Comparison of ENCODE assay signal across 12 cellular contexts in genomic region chr1:160707171-160708109, GRCh38. TPM values are rescaled to one million over a fixed set of nuclear protein-coding genes. Genes with fewer than 3 reads are reported as not detected.
DNase-seq lines count a peak whose midpoint lies in the region; ATAC-seq, FAIRE-seq and TF ChIP-seq lines count a peak whose summit lies in the region.
"Had no signal": no experiment of that assay in that cellular context is flagged by ENCODE, and none has a peak within 500 bp of the region (broad histone marks: within the 10 kb centered on the region; RNA-seq: fewer than 3 reads in every experiment).

No MANE protein-coding gene starts in this region.

- ATAC-seq in right lobe of liver (peak in 3 of 4 donors; percentile 12 to 25 (median 16)), GM19351 (IDR thresholded peaks at IDR 0.05; ENCODE audit: unreplicated experiment) (no peak)

- no peak overlapping the region for H2BK15ac ChIP-seq in neuronal stem cell (ENCODE audit: low read length)

- H3K4me1 ChIP-seq in OCI-LY1 (ENCODE audit: insufficient read depth, low read length, severe bottlenecking) = peaks cover 87% of the 10 kb centered on the region
- no peaks in the 10 kb centered on the region for H3K4me1 ChIP-seq in right lobe of liver
- H3K4me1 ChIP-seq in neuronal stem cell (ENCODE audit: control insufficient read depth in 2 of 2, insufficient read depth in 1 of 2, low read depth in 1 of 2, low read length in 2 of 2) = peaks cover 0 to 1% of the 10 kb centered on the region in 2 donors

- H3K36me3 ChIP-seq in OCI-LY1 (ENCODE audit: insufficient read depth, low read length) = peaks cover 22% of the 10 kb centered on the region; the same call in 1 of the 2 replicates
- H3K36me3 ChIP-seq in right lobe of liver = no peaks in the 10 kb centered on the region
- no peaks in the 10 kb centered on the region for H3K36me3 ChIP-seq in neuronal stem cell (replicated peaks in 1 of 2; ENCODE audit: control insufficient read depth in 2 of 2, insufficient read depth in 2 of 2, low read length in 2 of 2)
- H3K36me3 ChIP-seq: heart left ventricle had no signal

- H4K8ac ChIP-seq in neuronal stem cell (ENCODE audit: low read depth, low read length) = no peak overlapping the region

- intact Hi-C loops in right lobe of liver (cut with DNase I) = no loop called here

- no peaks in the 10 kb centered on the region for H4K20me1 ChIP-seq in OCI-LY1 (ENCODE audit: insufficient read depth, low read length)

- FAIRE-seq in GM12892 (lab: Jason Lieb, UNC) (peak; percentile 98), urothelium cell line (lab: Jason Lieb, UNC) (no peak)
- FAIRE-seq: astrocyte had no signal

- H3K23ac ChIP-seq in neuronal stem cell (ENCODE audit: low read depth, low read length, poor library complexity) = no peak overlapping the region

- H3K79me1 ChIP-seq in neuronal stem cell (ENCODE audit: low read depth, low read length) = no peaks in the 10 kb centered on the region

- H2BK12ac ChIP-seq in neuronal stem cell (ENCODE audit: low read length) = no peak overlapping the region

- TF ChIP-seq CTCF in OCI-LY1 (IDR thresholded peaks at IDR 0.05; ENCODE audit: low read length) = no peak
- no peak for TF ChIP-seq CTCF in right lobe of liver (IDR thresholded peaks at IDR 0.05)

- H3K27ac ChIP-seq in OCI-LY1 (ENCODE audit: low read depth, low read length, poor library complexity, severe bottlenecking) (peak overlapping the region; percentile 93), right lobe of liver (peak overlapping the region in 1 of 3 donors; percentile 33), neuronal stem cell (replicated peaks; ENCODE audit: low read length) (no peak overlapping the region)

- no peak overlapping the region for H2BK120ac ChIP-seq in neuronal stem cell (ENCODE audit: low read depth, low read length)

- peaks cover 72% of the 10 kb centered on the region for H3K79me2 ChIP-seq in OCI-LY1 (ENCODE audit: insufficient read depth, low read length)

- no peak overlapping the region for H2AK5ac ChIP-seq in neuronal stem cell (ENCODE audit: low read depth, low read length)

- H3K4me2 ChIP-seq in OCI-LY1 (ENCODE audit: low read length) (peak overlapping the region; percentile 90), neuronal stem cell (ENCODE audit: insufficient read depth, low read length, poor library complexity, severe bottlenecking) (no peak overlapping the region)

- peak overlapping the region; percentile 80 for H3K4me3 ChIP-seq in OCI-LY1 (ENCODE audit: low read depth, low read length, poor library complexity, severe bottlenecking)
- H3K4me3 ChIP-seq in right lobe of liver = no peak overlapping the region
- no peak overlapping the region for H3K4me3 ChIP-seq in neuronal stem cell (ENCODE audit: low read length in 2 of 2)

- no peak overlapping the region for H3K14ac ChIP-seq in neuronal stem cell (ENCODE audit: low read length)

- H3K4ac ChIP-seq in neuronal stem cell (ENCODE audit: low read length) = no peak overlapping the region

- H2BK5ac ChIP-seq in neuronal stem cell (ENCODE audit: low read length) = no peak overlapping the region

- H3K9me2 ChIP-seq in OCI-LY1 (ENCODE audit: low read depth, low read length) = no peaks in the 10 kb centered on the region

- WGBS in right lobe of liver (ENCODE audit: insufficient coverage, low coverage, low lambda C conversion rate, missing lambda C conversion rate) = 46% methylated on average over 9 of the region's 9 CpGs
- 100% methylated on average over 1 of the region's 9 CpGs; no CpG with 5 or more reads in 1 of the 2 donors for WGBS in neuronal stem cell (ENCODE audit: extremely low coverage in 2 of 2, insufficient read length in 2 of 2, insufficient replicate concordance in 1 of 2), 2 donors

- peak; percentile 64; the same call in 1 of the 2 replicates for TF ChIP-seq POLR2A in GM12892 (IDR thresholded peaks at IDR 0.05; ENCODE audit: low read depth, low read length)
- no peak for TF ChIP-seq POLR2A in right lobe of liver (IDR thresholded peaks at IDR 0.05)

- no peaks in the 10 kb centered on the region for H3K27me3 ChIP-seq in OCI-LY1 (ENCODE audit: insufficient read depth, low read length)
- H3K27me3 ChIP-seq in right lobe of liver = no peaks in the 10 kb centered on the region
- H3K27me3 ChIP-seq in neuronal stem cell (ENCODE audit: control insufficient read depth in 3 of 3, insufficient read depth in 3 of 3, low read depth in 1 of 3, low read length in 3 of 3) = peaks cover 0 to 5% (median 2%) of the 10 kb centered on the region in 3 experiments

- H3K9me3 ChIP-seq in OCI-LY1 (ENCODE audit: low read length) (no peaks in the 10 kb centered on the region), right lobe of liver (no peaks in the 10 kb centered on the region), neuronal stem cell (replicated peaks in 1 of 2; ENCODE audit: control insufficient read depth in 2 of 2, insufficient read depth in 1 of 2, low read depth in 1 of 2, low read length in 2 of 2) (no peaks in the 10 kb centered on the region)
- H3K9me3 ChIP-seq: heart left ventricle had no signal

- H3K18ac ChIP-seq in neuronal stem cell (ENCODE audit: low read length) = no peak overlapping the region

- H2AFZ ChIP-seq in OCI-LY1 (ENCODE audit: low read length) (no peak overlapping the region), neuronal stem cell (ENCODE audit: low read length) (no peak overlapping the region)

- DNase-seq in CD1c-positive myeloid dendritic cell (ENCODE audit: extremely low spot score) (peak; percentile 32), GM12892 (ENCODE audit: insufficient read length) (no peak), right lobe of liver (no peak), NCI-H510A treated with DMSO at 0.1 percent for 48 hours (lab: John Stamatoyannopoulos, UW) (no peak), urothelium cell line (ENCODE audit: low spot score) (no peak), neuronal stem cell (ENCODE audit: low spot score) (no peak)
- DNase-seq: heart left ventricle, NCI-H1436 had no signal

- peak overlapping the region; percentile 95 for H3K9ac ChIP-seq in OCI-LY1 (ENCODE audit: low read length)
- H3K9ac ChIP-seq in neuronal stem cell (ENCODE audit: low read depth, low read length, poor library complexity) = no peak overlapping the region

- no peaks in the 10 kb centered on the region for H3F3A ChIP-seq in OCI-LY1 (ENCODE audit: insufficient read depth, low read length)

- no peak overlapping the region for H4K91ac ChIP-seq in neuronal stem cell (ENCODE audit: low read depth, low read length, poor library complexity)

RNA-seq across cellular contexts. Expression of gene CD48, which starts 4.2 kb away (rescaled TPM):
- polyA plus RNA-seq in GM12892 (2012; ENCODE audit: missing spikeins) = 745 TPM
- total RNA-seq in right lobe of liver = 1 to 10 TPM in 5 of 6 experiments, under 1 TPM in 1; 0.68 to 5.0 (median 3.4) TPM
- not detected for polyA plus RNA-seq in neuronal stem cell (2013, experiment 1 of 2)
- not detected for polyA plus RNA-seq in neuronal stem cell (2013, experiment 2 of 2)
- total RNA-seq: astrocyte had no signal
- polyA plus RNA-seq: BJ had no signal

RNA-seq across cellular contexts. Expression of gene SLAMF7, which starts 31.6 kb away (rescaled TPM):
- 149 TPM for polyA plus RNA-seq in GM12892 (2012; ENCODE audit: missing spikeins)
- 1 to 10 TPM in 3 of 6 experiments, under 1 TPM in 3; 0.74 to 5.2 (median 0.99) TPM for total RNA-seq in right lobe of liver
- polyA plus RNA-seq in neuronal stem cell (2013, experiment 1 of 2) = not detected
- polyA plus RNA-seq in neuronal stem cell (2013, experiment 2 of 2) = not detected
- polyA plus RNA-seq: BJ had no signal
